8 cellular contexts compared by ENCODE assay signal in the genomic region with DNA sequence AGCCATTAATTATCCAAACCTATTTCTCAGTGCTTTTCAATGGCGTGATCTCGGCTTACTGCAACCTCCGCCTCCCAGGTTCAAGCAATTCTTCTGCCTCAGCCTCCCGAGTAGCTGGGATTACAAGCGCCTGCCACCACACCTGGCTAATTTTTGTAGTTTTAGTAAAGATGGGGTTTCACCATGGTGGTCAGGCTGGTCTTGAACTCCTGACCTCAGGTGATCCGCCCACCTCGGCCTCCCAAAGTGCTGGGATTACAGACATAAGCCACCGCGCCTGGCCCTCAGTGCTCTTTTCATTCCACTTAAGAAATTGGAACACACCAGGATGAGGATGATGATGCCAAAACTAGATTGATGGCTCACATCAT. TPM values are rescaled to one million over a fixed set of nuclear protein-coding genes. Genes with fewer than 3 reads are reported as not detected.
DNase-seq lines count a peak whose midpoint lies in the region; ATAC-seq and TF ChIP-seq lines count a peak whose summit lies in the region.
"Not testable (repeated sequence)": the region's sequence is repeated elsewhere in the genome, so short reads cannot be mapped to it uniquely, and the experiment has no call there.

No MANE protein-coding gene starts in this region.

- H2AFZ ChIP-seq in OCI-LY3 (ENCODE audit: low read depth, low read length), result peak overlapping the region; percentile 44

- not testable (repeated sequence) for TF ChIP-seq CTCF in GM06990 (IDR thresholded peaks at IDR 0.05; ENCODE audit: insufficient read depth, low read length, poor library complexity, severe bottlenecking); OCI-LY3 (IDR thresholded peaks at IDR 0.05; ENCODE audit: low read depth, low read length); cardiac fibroblast (IDR thresholded peaks at IDR 0.05; ENCODE audit: low read depth, low read length); foreskin keratinocyte (conservative IDR thresholded peaks at IDR 0.05); mesothelial cell of epicardium (IDR thresholded peaks at IDR 0.05; ENCODE audit: unreplicated experiment); sigmoid colon (IDR thresholded peaks at IDR 0.05); uterus (IDR thresholded peaks at IDR 0.05)

- H3K4me3 Mint-ChIP-seq in mesothelial cell of epicardium, result peak overlapping the region; percentile 71

- H3K27me3 Mint-ChIP-seq in mesothelial cell of epicardium (ENCODE audit: low read depth), result not testable (repeated sequence)

- H3K36me3 ChIP-seq in GM06990 (ENCODE audit: control insufficient read depth, insufficient read depth, low read length); OCI-LY3 (replicated peaks; ENCODE audit: low read depth, low read length); sigmoid colon; uterus: not testable (repeated sequence)

- H3K9ac ChIP-seq in OCI-LY3 (ENCODE audit: low read length), result peak overlapping the region; percentile 66

- H4K20me1 ChIP-seq in OCI-LY3 (ENCODE audit: insufficient read depth, low read length), result not testable (repeated sequence)

- intact Hi-C loops in sigmoid colon (cut with DNase I), result loop anchor here (2.0 kb wide), 2 partner anchors 33 to 141 kb away; a partner anchor contains a TSS
- intact Hi-C loops in uterus (cut with DNase I; ENCODE audit: low total_unique reads), result not testable (repeated sequence)

- H3K27ac Mint-ChIP-seq in mesothelial cell of epicardium, result peak overlapping the region; percentile 100

- not testable (repeated sequence) for H3K27me3 ChIP-seq in GM06990 (replicated peaks; ENCODE audit: control insufficient read depth, insufficient read depth, low read length); OCI-LY3 (ENCODE audit: low read depth, low read length); foreskin keratinocyte; sigmoid colon; uterus

- DNase-seq in GM06990 (ENCODE audit: extremely low read depth, insufficient read length); cardiac fibroblast (ENCODE audit: low read depth in 2 of 2); foreskin keratinocyte; mesothelial cell of epicardium (ENCODE audit: low spot score in 2 of 2, unreplicated experiment in 2 of 2); sigmoid colon; uterus: not testable (repeated sequence)
- DNase-seq in activated T-cell treated with anti-CD3 and anti-CD28 coated beads, Interleukin-2, amount 50 U/mL, for 1 hour, result peak; percentile 23

- peak overlapping the region; percentile 65 for H3K4me2 ChIP-seq in OCI-LY3 (ENCODE audit: low read length)

- not testable (repeated sequence) for ATAC-seq in foreskin keratinocyte

- H3K27ac ChIP-seq in OCI-LY3 (ENCODE audit: low read length), result not testable (repeated sequence)
- H3K27ac ChIP-seq in foreskin keratinocyte (peak overlapping the region; percentile 99), sigmoid colon (peak overlapping the region; percentile 74 to 85 (median 77)), uterus (peak overlapping the region; percentile 78 to 84)

- H3K4me3 ChIP-seq in GM06990 (replicated peaks; ENCODE audit: low read depth, low read length), result peak overlapping the region; percentile 52
- H3K4me3 ChIP-seq in OCI-LY3 (ENCODE audit: low read length), result peak overlapping the region; percentile 83
- H3K4me3 ChIP-seq in cardiac fibroblast (replicated peaks in 1 of 2; ENCODE audit: low read depth in 2 of 2, low read length in 2 of 2), result peak overlapping the region; percentile 23 to 47
- H3K4me3 ChIP-seq in sigmoid colon, result peak overlapping the region; percentile 26 to 50 (median 44)
- H3K4me3 ChIP-seq in uterus, result peak overlapping the region; percentile 34 to 37

- H3K36me3 Mint-ChIP-seq in mesothelial cell of epicardium, result not testable (repeated sequence)

- WGBS in sigmoid colon, 2 donors, result 28 to 38% methylated on average over 9 of the region's 9 CpGs

- H3K9me3 ChIP-seq in OCI-LY3 (ENCODE audit: insufficient read depth, low read length); sigmoid colon; uterus: not testable (repeated sequence)

- not testable (repeated sequence) for H3K4me1 ChIP-seq in OCI-LY3 (ENCODE audit: low read length); foreskin keratinocyte; sigmoid colon; uterus

- H3K9me3 Mint-ChIP-seq in mesothelial cell of epicardium, result not testable (repeated sequence)

- H3K79me2 ChIP-seq in OCI-LY3 (ENCODE audit: low read length), result not testable (repeated sequence)

- TF ChIP-seq EP300 in sigmoid colon (IDR thresholded peaks at IDR 0.05), result not testable (repeated sequence)

- TF ChIP-seq POLR2A in sigmoid colon (IDR thresholded peaks at IDR 0.05); uterus (IDR thresholded peaks at IDR 0.05): not testable (repeated sequence)

- H3K4me1 Mint-ChIP-seq in mesothelial cell of epicardium, result not testable (repeated sequence)

RNA-seq across cellular contexts. Expression of a gene that starts 32.1 kb away (rescaled TPM):
- total RNA-seq in foreskin keratinocyte (0.04 TPM in 1 of 2 replicates, not detected in the other), mesothelial cell of epicardium (0.20 to 0.43 TPM (median 0.34 TPM) in 3 replicates), sigmoid colon (under 1 TPM; 0.14 to 0.36 (median 0.30) TPM), uterus (under 1 TPM in 3 of 4 donors, not detected in 1; 0.28 to 0.55 (median 0.29) TPM)
- polyA plus RNA-seq in foreskin keratinocyte (not detected in 2 replicates), sigmoid colon (under 1 TPM in 1 of 3 donors, not detected in 2; 0.09 TPM)

RNA-seq across cellular contexts. Expression of a gene that starts 32.7 kb away (rescaled TPM):
- 38.0 and 53.1 TPM in 2 replicates for total RNA-seq in foreskin keratinocyte
- 37.8 and 57.0 TPM in 2 replicates for polyA plus RNA-seq in foreskin keratinocyte
- 28.8 to 31.7 TPM (median 30.3 TPM) in 3 replicates for total RNA-seq in mesothelial cell of epicardium
- 10 to 100 TPM; 16.8 to 25.2 (median 19.0) TPM for total RNA-seq in sigmoid colon
- polyA plus RNA-seq in sigmoid colon, result 10 to 100 TPM in 1 of 3 donors, 1 to 10 TPM in 2; 6.0 to 20.1 (median 9.0) TPM
- total RNA-seq in uterus, result 10 to 100 TPM in 2 of 4 donors, 1 to 10 TPM in 2; 1.2 to 32.6 (median 18.8) TPM
